Comparison of ENCODE assay signal across 8 cellular contexts in the genomic region with DNA sequence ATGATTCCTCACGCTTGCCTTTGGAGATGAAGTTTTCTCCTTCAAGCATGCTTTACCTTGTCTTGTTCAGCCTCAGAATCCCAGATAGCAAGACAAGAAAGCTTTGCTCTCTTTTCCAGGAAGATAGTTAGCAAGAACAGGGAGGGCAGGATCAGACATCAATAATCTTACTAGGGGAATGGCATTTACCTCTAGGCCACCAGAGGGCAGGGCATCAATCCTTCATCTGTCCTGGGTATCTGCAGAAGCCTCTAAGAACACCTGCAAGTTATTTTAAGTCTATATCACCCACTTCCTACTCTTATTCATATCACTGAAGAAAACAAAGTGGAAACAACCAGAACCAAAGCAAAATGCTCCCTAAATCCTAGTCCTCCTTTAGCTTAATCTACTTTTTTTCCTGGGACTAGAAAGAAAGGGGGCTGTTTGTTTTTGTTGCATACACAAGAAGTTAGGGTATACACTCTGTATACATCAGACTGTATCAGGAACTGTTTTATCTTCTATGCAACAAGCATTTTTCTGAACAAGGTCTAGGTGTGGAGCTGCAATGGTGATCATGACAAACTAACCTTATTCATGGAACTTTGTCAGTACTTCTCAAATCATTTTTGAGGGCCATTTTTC.
DNase-seq lines count a peak whose midpoint lies in the region; ATAC-seq and TF ChIP-seq lines count a peak whose summit lies in the region.

No MANE protein-coding gene starts in this region.

- no peak overlapping the region for H3K27ac ChIP-seq in prostate gland

- TF ChIP-seq CTCF in fibroblast of mammary gland (conservative IDR thresholded peaks at IDR 0.05; ENCODE audit: control insufficient read depth, insufficient read depth, low read depth, low read length) = peak; percentile 25
- TF ChIP-seq CTCF in prostate gland (IDR thresholded peaks at IDR 0.05) = peak in 1 of 4 experiments; percentile 16

- no peak for TF ChIP-seq POLR2A in prostate gland (IDR thresholded peaks at IDR 0.05)

- no peak overlapping the region for H3K4me3 ChIP-seq in fibroblast of mammary gland (ENCODE audit: control insufficient read depth, low read depth, low read length)
- no peak overlapping the region for H3K4me3 ChIP-seq in prostate gland

- no peaks in the 10 kb centered on the region for H3K27me3 ChIP-seq in prostate gland (replicated peaks; ENCODE audit: insufficient read depth)

- 61% methylated on average over 1 of the region's 1 CpG for WGBS in prostate gland

- no peaks in the 10 kb centered on the region for H3K9me3 ChIP-seq in prostate gland

- intact Hi-C loops in prostate gland (cut with DNase I) = no loop called here

- peak; percentile 58 for ATAC-seq in HG03060 (IDR thresholded peaks at IDR 0.05; ENCODE audit: low read depth, unreplicated experiment)

- no peaks in the 10 kb centered on the region for H3K36me3 ChIP-seq in prostate gland

- H3K4me1 ChIP-seq in prostate gland (replicated peaks) = no peaks in the 10 kb centered on the region

- DNase-seq in NCI-H1105 treated with DMSO at 0.1 percent for 48 hours (lab: John Stamatoyannopoulos, UW) (peak; percentile 40), NCI-H1105 (lab: John Stamatoyannopoulos, UW) (no peak), NCI-H748 treated with DMSO at 0.1 percent for 48 hours (lab: John Stamatoyannopoulos, UW) (peak; percentile 38), fibroblast of mammary gland (ENCODE audit: low read depth) (no peak), prostate gland (ENCODE audit: low spot score) (no peak), 8988T (no peak), cerebellum (ENCODE audit: low spot score) (no peak)

Comparison
In these comparisons a context has a peak if more than half of its experiments do, and no peak if none do; other contexts are left out.
1. DNase-seq: peak in NCI-H1105 treated with DMSO at 0.1 percent for 48 hours (single experiment) and NCI-H748 treated with DMSO at 0.1 percent for 48 hours (single experiment); none in NCI-H1105 (single experiment), fibroblast of mammary gland (single experiment), prostate gland (single experiment), 8988T (single experiment) and cerebellum (single experiment).